8 cellular contexts compared by ENCODE assay signal in the genomic region with DNA sequence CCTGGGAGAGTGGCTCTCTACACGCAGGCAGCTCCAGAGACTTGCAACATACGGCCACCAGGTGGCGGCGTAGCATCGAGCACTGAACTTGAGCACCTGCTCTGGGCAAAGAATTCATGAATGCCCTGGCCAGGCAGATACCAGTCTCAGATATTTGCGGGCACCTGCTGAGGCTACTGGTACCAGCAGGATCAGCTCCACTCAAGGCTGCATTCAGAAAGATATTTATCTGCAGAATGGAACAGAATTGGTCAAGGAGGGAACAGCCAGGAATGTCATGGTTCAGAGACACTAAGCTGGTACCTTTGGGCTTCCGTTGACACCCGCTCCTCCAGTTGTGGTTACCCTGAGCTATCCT. TPM values are rescaled to one million over a fixed set of nuclear protein-coding genes. Genes with fewer than 3 reads are reported as not detected.
DNase-seq lines count a peak whose midpoint lies in the region; ATAC-seq and TF ChIP-seq lines count a peak whose summit lies in the region.

No MANE protein-coding gene starts in this region.

- no peaks in the 10 kb centered on the region for H3K9me3 ChIP-seq in CD4-positive, CD25-positive, alpha-beta regulatory T cell (ENCODE audit: control insufficient read depth in 2 of 2, low read length in 2 of 2)
- no peaks in the 10 kb centered on the region for H3K9me3 ChIP-seq in neutrophil

- no peak overlapping the region for H3K4me3 Mint-ChIP-seq in CD4-positive, CD25-positive, alpha-beta regulatory T cell
- no peak overlapping the region for H3K4me3 Mint-ChIP-seq in activated T-helper 1 cell treated with anti-CD3 and anti-CD28 coated beads, Interleukin-12 subunit alpha, Interleukin-12 subunit beta, Interleukin-2, Interleukin-4 antibody, amounts not matched to agents 30 ng/mL and 10 ng/mL and 1 ng/mL, durations not matched to agents 14 hours and 24 hours and 36 hours

- peaks cover 0 to 3% (median 0%) of the 10 kb centered on the region in 4 donors for H3K4me1 Mint-ChIP-seq in CD4-positive, CD25-positive, alpha-beta regulatory T cell
- peaks cover 12% of the 10 kb centered on the region for H3K4me1 Mint-ChIP-seq in activated T-helper 1 cell treated with anti-CD3 and anti-CD28 coated beads, Interleukin-12 subunit alpha, Interleukin-12 subunit beta, Interleukin-2, Interleukin-4 antibody, amounts not matched to agents 30 ng/mL and 10 ng/mL and 1 ng/mL, durations not matched to agents 14 hours and 24 hours and 36 hours (ENCODE audit: low read depth)

- no peaks in the 10 kb centered on the region for H3K36me3 Mint-ChIP-seq in CD4-positive, CD25-positive, alpha-beta regulatory T cell
- no peaks in the 10 kb centered on the region for H3K36me3 Mint-ChIP-seq in activated T-helper 1 cell treated with anti-CD3 and anti-CD28 coated beads, Interleukin-12 subunit alpha, Interleukin-12 subunit beta, Interleukin-2, Interleukin-4 antibody, amounts not matched to agents 30 ng/mL and 10 ng/mL and 1 ng/mL, durations not matched to agents 14 hours and 24 hours and 36 hours (ENCODE audit: low read depth)

- peaks cover 19% of the 10 kb centered on the region for H3K27me3 Mint-ChIP-seq in CD4-positive, CD25-positive, alpha-beta regulatory T cell
- H3K27me3 Mint-ChIP-seq in activated T-helper 1 cell treated with anti-CD3 and anti-CD28 coated beads, Interleukin-12 subunit alpha, Interleukin-12 subunit beta, Interleukin-2, Interleukin-4 antibody, amounts not matched to agents 30 ng/mL and 10 ng/mL and 1 ng/mL, durations not matched to agents 14 hours and 24 hours and 36 hours (ENCODE audit: insufficient read depth) = no peaks in the 10 kb centered on the region

- intact Hi-C loops in activated T-helper 1 cell treated with anti-CD3 and anti-CD28 coated beads, Interleukin-12 subunit alpha, Interleukin-12 subunit beta, Interleukin-2, Interleukin-4 antibody, amounts not matched to agents 30 ng/mL and 10 ng/mL and 1 ng/mL, durations not matched to agents 14 hours and 24 hours and 36 hours (cut with micrococcal nuclease) = loop anchor here (1.0 to 5.0 kb wide), 5 partner anchors 54 to 356 kb away; no protein-coding TSS in a partner anchor

- TF ChIP-seq CTCF in fibroblast of pulmonary artery (IDR thresholded peaks at IDR 0.05; ENCODE audit: low read length, missing control alignments) (peak; percentile 95), neutrophil (IDR thresholded peaks at IDR 0.05) (peak; percentile 76)

- peak; percentile 74 to 86 for ATAC-seq in CD4-positive, CD25-positive, alpha-beta regulatory T cell (ENCODE audit: low read depth in 2 of 2)
- ATAC-seq in GM19455 (IDR thresholded peaks at IDR 0.05; ENCODE audit: unreplicated experiment) = peak; percentile 82

- no peak overlapping the region for H3K4me3 ChIP-seq in CD4-positive, CD25-positive, alpha-beta regulatory T cell (ENCODE audit: low read depth, low read length)
- H3K4me3 ChIP-seq in fibroblast of pulmonary artery (replicated peaks; ENCODE audit: low read depth, low read length) (no peak overlapping the region), neutrophil (ENCODE audit: low read depth in 1 of 2, low read length in 1 of 2) (no peak overlapping the region)

- H3K9me3 Mint-ChIP-seq in CD4-positive, CD25-positive, alpha-beta regulatory T cell = no peaks in the 10 kb centered on the region
- no peaks in the 10 kb centered on the region for H3K9me3 Mint-ChIP-seq in activated T-helper 1 cell treated with anti-CD3 and anti-CD28 coated beads, Interleukin-12 subunit alpha, Interleukin-12 subunit beta, Interleukin-2, Interleukin-4 antibody, amounts not matched to agents 30 ng/mL and 10 ng/mL and 1 ng/mL, durations not matched to agents 14 hours and 24 hours and 36 hours

- H3K27ac Mint-ChIP-seq in CD4-positive, CD25-positive, alpha-beta regulatory T cell = peak overlapping the region in 1 of 3 donors; percentile 3
- no peak overlapping the region for H3K27ac Mint-ChIP-seq in activated T-helper 1 cell treated with anti-CD3 and anti-CD28 coated beads, Interleukin-12 subunit alpha, Interleukin-12 subunit beta, Interleukin-2, Interleukin-4 antibody, amounts not matched to agents 30 ng/mL and 10 ng/mL and 1 ng/mL, durations not matched to agents 14 hours and 24 hours and 36 hours

- H3K36me3 ChIP-seq in CD4-positive, CD25-positive, alpha-beta regulatory T cell (ENCODE audit: control insufficient read depth, insufficient read depth, low read length) = no peaks in the 10 kb centered on the region
- no peaks in the 10 kb centered on the region for H3K36me3 ChIP-seq in neutrophil

- DNase-seq in CD4-positive, CD25-positive, alpha-beta regulatory T cell = peak; percentile 63 to 84 (median 73)
- peak; percentile 63 to 72 for DNase-seq in Kasumi-1 (lab: John Stamatoyannopoulos, UW)
- DNase-seq in RKO (ENCODE audit: low spot score) = peak; percentile 82
- DNase-seq in activated T-helper 1 cell treated with anti-CD3 and anti-CD28 coated beads, Interleukin-12 subunit alpha, Interleukin-12 subunit beta, Interleukin-2, Interleukin-4 antibody, amounts not matched to agents 30 ng/mL and 10 ng/mL and 1 ng/mL, durations not matched to agents 14 hours and 24 hours and 36 hours (ENCODE audit: low spot score) = peak; percentile 62
- DNase-seq in fibroblast of pulmonary artery (ENCODE audit: low read depth) = peak; percentile 84
- peak in 48 of 49 donors; percentile 17 to 89 (median 66) for DNase-seq in substantia nigra (lab: John Stamatoyannopoulos, UW)

- no peaks in the 10 kb centered on the region for H3K27me3 ChIP-seq in CD4-positive, CD25-positive, alpha-beta regulatory T cell (ENCODE audit: control insufficient read depth, insufficient read depth, low read length)
- H3K27me3 ChIP-seq in neutrophil = peaks cover 20% of the 10 kb centered on the region

- H3K27ac ChIP-seq in CD4-positive, CD25-positive, alpha-beta regulatory T cell (ENCODE audit: insufficient read depth, low read length, poor library complexity, severe bottlenecking) = no peak overlapping the region
- no peak overlapping the region for H3K27ac ChIP-seq in neutrophil
- no peak overlapping the region for H3K27ac ChIP-seq in substantia nigra (ENCODE audit: low read depth, low read length, poor library complexity, severe bottlenecking)

- no peaks in the 10 kb centered on the region for H3K4me1 ChIP-seq in CD4-positive, CD25-positive, alpha-beta regulatory T cell (ENCODE audit: control insufficient read depth, insufficient read depth, low read length, poor library complexity, severe bottlenecking)
- H3K4me1 ChIP-seq in neutrophil (ENCODE audit: control insufficient read depth in 1 of 2, insufficient read depth in 1 of 2, low read depth in 1 of 2, low read length in 1 of 2) = no peaks in the 10 kb centered on the region

RNA-seq across cellular contexts. Expression of a gene that starts 10.8 kb away (rescaled TPM):
- total RNA-seq in CD4-positive, CD25-positive, alpha-beta regulatory T cell = 12.2 TPM
- 10 to 100 TPM in 1 of 4 donors, 1 to 10 TPM in 3; 7.0 to 12.8 (median 8.4) TPM for polyA plus RNA-seq in CD4-positive, CD25-positive, alpha-beta regulatory T cell
- 88.2 and 92.2 TPM in 2 replicates for total RNA-seq in activated T-helper 1 cell treated with anti-CD3 and anti-CD28 coated beads, Interleukin-12 subunit alpha, Interleukin-12 subunit beta, Interleukin-2, Interleukin-4 antibody, amounts not matched to agents 30 ng/mL and 10 ng/mL and 1 ng/mL, durations not matched to agents 14 hours and 24 hours and 36 hours

RNA-seq across cellular contexts. Expression of a gene that starts 24.6 kb away (rescaled TPM):
- 2.3 TPM for total RNA-seq in CD4-positive, CD25-positive, alpha-beta regulatory T cell
- 1 to 10 TPM in 3 of 4 donors, under 1 TPM in 1; 0.81 to 1.4 (median 1.1) TPM for polyA plus RNA-seq in CD4-positive, CD25-positive, alpha-beta regulatory T cell
- 0.10 TPM in 2 replicates for total RNA-seq in activated T-helper 1 cell treated with anti-CD3 and anti-CD28 coated beads, Interleukin-12 subunit alpha, Interleukin-12 subunit beta, Interleukin-2, Interleukin-4 antibody, amounts not matched to agents 30 ng/mL and 10 ng/mL and 1 ng/mL, durations not matched to agents 14 hours and 24 hours and 36 hours

RNA-seq across cellular contexts. Expression of a gene that starts 36.2 kb away (rescaled TPM):
- not detected for total RNA-seq in CD4-positive, CD25-positive, alpha-beta regulatory T cell
- polyA plus RNA-seq in CD4-positive, CD25-positive, alpha-beta regulatory T cell = not detected
- not detected in 2 replicates for total RNA-seq in activated T-helper 1 cell treated with anti-CD3 and anti-CD28 coated beads, Interleukin-12 subunit alpha, Interleukin-12 subunit beta, Interleukin-2, Interleukin-4 antibody, amounts not matched to agents 30 ng/mL and 10 ng/mL and 1 ng/mL, durations not matched to agents 14 hours and 24 hours and 36 hours

RNA-seq across cellular contexts. Expression of a gene that starts 46.0 kb away (rescaled TPM):
- not detected for total RNA-seq in CD4-positive, CD25-positive, alpha-beta regulatory T cell
- not detected for polyA plus RNA-seq in CD4-positive, CD25-positive, alpha-beta regulatory T cell
- total RNA-seq in activated T-helper 1 cell treated with anti-CD3 and anti-CD28 coated beads, Interleukin-12 subunit alpha, Interleukin-12 subunit beta, Interleukin-2, Interleukin-4 antibody, amounts not matched to agents 30 ng/mL and 10 ng/mL and 1 ng/mL, durations not matched to agents 14 hours and 24 hours and 36 hours = not detected in 2 replicates
